10 cellular contexts compared by ENCODE assay signal in the genomic region with DNA sequence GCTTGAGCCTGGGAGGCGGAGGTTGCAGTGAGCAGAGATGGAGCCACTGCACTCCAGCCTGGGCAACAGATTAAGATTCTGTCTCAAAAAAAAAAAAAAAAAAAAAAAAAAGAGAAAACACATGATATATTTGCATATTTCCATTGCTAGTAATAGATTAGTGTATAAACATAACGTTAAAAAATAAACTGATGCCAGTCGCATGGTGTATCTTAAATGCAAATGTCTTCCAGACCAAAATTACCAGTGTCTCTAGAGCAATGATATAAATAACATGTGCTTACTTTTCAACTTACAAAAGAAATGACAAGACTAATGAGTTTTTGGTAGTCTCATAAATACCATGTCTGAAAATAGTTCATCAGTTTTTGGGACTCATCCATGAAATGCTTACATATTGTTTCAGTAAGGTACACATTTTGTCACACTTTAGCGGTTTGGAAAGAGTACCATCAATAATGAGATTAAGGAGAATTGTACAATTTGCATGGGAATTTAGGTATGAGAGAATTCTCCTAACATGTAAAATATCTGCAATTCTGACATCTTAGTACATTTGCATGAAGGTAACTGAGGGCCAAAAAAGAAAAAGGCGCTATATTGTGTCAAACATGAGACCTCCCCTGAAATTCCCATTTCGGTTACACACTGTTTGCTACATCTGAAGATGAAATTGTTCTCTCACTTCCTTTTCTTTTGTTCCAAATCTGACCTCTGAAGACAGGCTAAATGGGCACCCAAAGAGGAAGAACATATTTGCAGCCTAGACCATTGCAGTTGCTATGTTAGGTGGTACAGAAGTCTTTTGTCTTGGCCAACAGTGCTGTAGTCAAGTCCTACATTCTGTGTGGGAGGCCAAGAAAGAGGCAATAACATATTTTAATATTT. TPM values are rescaled to one million over a fixed set of nuclear protein-coding genes. Genes with fewer than 3 reads are reported as not detected.
DNase-seq lines count a peak whose midpoint lies in the region; ATAC-seq, FAIRE-seq and TF ChIP-seq lines count a peak whose summit lies in the region.
"Had no signal": no experiment of that assay in that cellular context is flagged by ENCODE, and none has a peak within 500 bp of the region (broad histone marks: within the 10 kb centered on the region; RNA-seq: fewer than 3 reads in every experiment).

No MANE protein-coding gene starts in this region.

- H3K27me3 ChIP-seq in tibial artery (no peaks in the 10 kb centered on the region), uterus (no peaks in the 10 kb centered on the region)
- H3K27me3 ChIP-seq: adrenal gland had no signal

- FAIRE-seq in GM19239 (lab: Jason Lieb, UNC), result peak; percentile 90

- TF ChIP-seq CTCF in tibial artery (IDR thresholded peaks at IDR 0.05) (no peak), uterus (IDR thresholded peaks at IDR 0.05) (no peak)

- intact Hi-C loops in tibial artery (cut with DNase I; ENCODE audit: low total_unique reads) (no loop called here), uterus (cut with DNase I; ENCODE audit: low total_unique reads) (no loop called here)

- H3K9me3 ChIP-seq in tibial artery, result no peaks in the 10 kb centered on the region
- H3K9me3 ChIP-seq in uterus, result no peaks in the 10 kb centered on the region
- H3K9me3 ChIP-seq: adrenal gland had no signal

- no peak for TF ChIP-seq POLR2A in uterus (IDR thresholded peaks at IDR 0.05)

- peak; percentile 66 for ATAC-seq in HG02840 (IDR thresholded peaks at IDR 0.05; ENCODE audit: low FRiP score, unreplicated experiment)

- no peak overlapping the region for H3K4me3 ChIP-seq in tibial artery
- no peak overlapping the region for H3K4me3 ChIP-seq in uterus
- H3K4me3 ChIP-seq: adrenal gland had no signal

- DNase-seq in GM19239 (ENCODE audit: insufficient read length, low spot score) (no peak), NOMO-1 (lab: John Stamatoyannopoulos, UW; ENCODE audit: unreplicated experiment in 2 of 2) (peak; percentile 80 to 93), tibial artery (no peak), NCI-H446 treated with DMSO at 0.1 percent for 48 hours (lab: John Stamatoyannopoulos, UW) (no peak), uterus (no peak), NCI-H446 (lab: John Stamatoyannopoulos, UW) (no peak)
- DNase-seq: adrenal gland, mammary epithelial cell, NCI-H748 treated with DMSO at 0.1 percent for 48 hours had no signal

- H3K36me3 ChIP-seq in tibial artery (no peaks in the 10 kb centered on the region), uterus (no peaks in the 10 kb centered on the region)
- H3K36me3 ChIP-seq: adrenal gland had no signal

- H3K27ac ChIP-seq in tibial artery, result peak overlapping the region; percentile 71 to 78
- H3K27ac ChIP-seq in uterus, result peak overlapping the region in 1 of 2 donors; percentile 7

- peaks cover 0 to 49% (median 31%) of the 10 kb centered on the region in 4 donors for H3K4me1 ChIP-seq in tibial artery
- no peaks in the 10 kb centered on the region for H3K4me1 ChIP-seq in uterus

RNA-seq across cellular contexts. Expression of a gene that starts 51.5 kb away (rescaled TPM):
- 10 to 100 TPM; 17.4 to 42.4 (median 22.0) TPM for total RNA-seq in uterus

Comparison
In these comparisons a context has a peak if more than half of its experiments do, and no peak if none do; other contexts are left out.
1. DNase-seq: peak in NOMO-1 (2 of 2); none in GM19239 (single experiment), tibial artery (0 of 2), NCI-H446 treated with DMSO at 0.1 percent for 48 hours (single experiment), uterus (0 of 2) and NCI-H446 (0 of 2).